Comparison of ENCODE assay signal across 1 cellular context in genomic region chr2:160409480-160409879, GRCh38.
TF ChIP-seq lines count a peak whose summit lies in the region.

No MANE protein-coding gene starts in this region.

TF ChIP-seq in IMR-90, 13 proteins besides CTCF, POLR2A, EP300 and RAD21 (continued from another document):
- TF ChIP-seq USF2 (IDR thresholded peaks at IDR 0.05; ENCODE audit: low read depth, low read length) = no peak
- TF ChIP-seq FOS (IDR thresholded peaks at IDR 0.05; ENCODE audit: low read depth, low read length) = no peak
- no peak for TF ChIP-seq RCOR1 (IDR thresholded peaks at IDR 0.05; ENCODE audit: insufficient replicate concordance, low read length)
- TF ChIP-seq CHD1 (IDR thresholded peaks at IDR 0.05; ENCODE audit: low read depth, low read length) = no peak
- no peak for TF ChIP-seq RFX5 (IDR thresholded peaks at IDR 0.05; ENCODE audit: low read depth, low read length)
